16 cellular contexts compared by ENCODE assay signal in the genomic region with DNA sequence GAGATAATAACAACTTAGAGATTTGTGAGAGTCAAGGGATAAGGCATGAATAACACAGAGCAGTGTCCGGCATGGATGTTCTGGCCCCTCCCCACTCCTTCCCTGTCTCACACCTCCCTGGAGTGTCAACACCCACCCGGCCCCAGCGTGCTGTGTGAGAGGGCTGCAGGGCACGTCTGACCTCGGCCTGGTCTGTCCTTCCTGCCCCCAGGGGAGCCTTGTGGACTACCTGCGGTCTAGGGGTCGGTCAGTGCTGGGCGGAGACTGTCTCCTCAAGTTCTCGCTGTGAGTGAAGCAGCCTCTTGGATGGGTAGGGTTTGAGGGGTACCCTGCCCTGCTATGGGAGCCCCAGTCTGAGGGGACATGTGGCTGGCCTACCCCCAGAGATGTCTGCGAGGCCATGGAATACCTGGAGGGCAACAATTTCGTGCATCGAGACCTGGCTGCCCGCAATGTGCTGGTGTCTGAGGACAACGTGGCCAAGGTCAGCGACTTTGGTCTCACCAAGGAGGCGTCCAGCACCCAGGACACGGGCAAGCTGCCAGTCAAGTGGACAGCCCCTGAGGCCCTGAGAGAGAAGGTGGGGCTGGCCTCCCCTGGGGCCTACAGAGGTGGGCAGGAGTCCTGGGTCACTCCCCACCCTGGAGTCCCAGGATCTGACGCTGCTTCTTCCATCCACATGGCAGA. TPM values are rescaled to one million over a fixed set of nuclear protein-coding genes. Genes with fewer than 3 reads are reported as not detected.
DNase-seq lines count a peak whose midpoint lies in the region; ATAC-seq and TF ChIP-seq lines count a peak whose summit lies in the region.
"Had no signal": no experiment of that assay in that cellular context is flagged by ENCODE, and none has a peak within 500 bp of the region (broad histone marks: within the 10 kb centered on the region; RNA-seq: fewer than 3 reads in every experiment).

No MANE protein-coding gene starts in this region.

- H3K27ac Mint-ChIP-seq in stimulated activated naive CD8-positive, alpha-beta T cell treated with anti-CD3 and anti-CD28 coated beads, Interleukin-15, Interleukin-2, amounts not matched to agents 100 ng/mL and 50 ng/mL, for 24 hours = peak overlapping the region; percentile 36
- peak overlapping the region in 1 of 2 donors; percentile 78 for H3K27ac Mint-ChIP-seq in stimulated activated naive CD8-positive, alpha-beta T cell treated with anti-CD3 and anti-CD28 coated beads, Interleukin-15, amount 100 ng/mL, for 72 hours
- H3K27ac Mint-ChIP-seq in IgD-negative memory B cell = peak overlapping the region in 2 of 3 donors; percentile 5 to 96

- no peak overlapping the region for H3K4me3 Mint-ChIP-seq in stimulated activated naive CD8-positive, alpha-beta T cell treated with anti-CD3 and anti-CD28 coated beads, Interleukin-15, Interleukin-2, amounts not matched to agents 100 ng/mL and 50 ng/mL, for 24 hours
- H3K4me3 Mint-ChIP-seq in stimulated activated naive CD8-positive, alpha-beta T cell treated with anti-CD3 and anti-CD28 coated beads, Interleukin-15, amount 100 ng/mL, for 72 hours = no peak overlapping the region
- H3K4me3 Mint-ChIP-seq in IgD-negative memory B cell = peak overlapping the region in 2 of 4 donors; percentile 51 to 83

- no peaks in the 10 kb centered on the region for H3K9me3 Mint-ChIP-seq in stimulated activated naive CD8-positive, alpha-beta T cell treated with anti-CD3 and anti-CD28 coated beads, Interleukin-15, Interleukin-2, amounts not matched to agents 100 ng/mL and 50 ng/mL, for 24 hours
- no peaks in the 10 kb centered on the region for H3K9me3 Mint-ChIP-seq in stimulated activated naive CD8-positive, alpha-beta T cell treated with anti-CD3 and anti-CD28 coated beads, Interleukin-15, amount 100 ng/mL, for 72 hours
- no peaks in the 10 kb centered on the region for H3K9me3 Mint-ChIP-seq in IgD-negative memory B cell

- H3K27me3 Mint-ChIP-seq in stimulated activated naive CD8-positive, alpha-beta T cell treated with anti-CD3 and anti-CD28 coated beads, Interleukin-15, Interleukin-2, amounts not matched to agents 100 ng/mL and 50 ng/mL, for 24 hours = no peaks in the 10 kb centered on the region
- H3K27me3 Mint-ChIP-seq in stimulated activated naive CD8-positive, alpha-beta T cell treated with anti-CD3 and anti-CD28 coated beads, Interleukin-15, amount 100 ng/mL, for 72 hours = no peaks in the 10 kb centered on the region
- H3K27me3 Mint-ChIP-seq in IgD-negative memory B cell = no peaks in the 10 kb centered on the region

- ATAC-seq in stimulated activated naive CD8-positive, alpha-beta T cell treated with anti-CD3 and anti-CD28 coated beads, Interleukin-15, amount 100 ng/mL, for 72 hours = no peak
- ATAC-seq in omental fat pad (ENCODE audit: low FRiP score) = no peak
- ATAC-seq: K562, PC-3 had no signal

- peaks cover 36% of the 10 kb centered on the region for H3K4me1 ChIP-seq in effector memory CD4-positive, alpha-beta T cell (ENCODE audit: control insufficient read depth, insufficient read depth, low read length, poor library complexity, severe bottlenecking)

- no peaks in the 10 kb centered on the region for H3K9me3 ChIP-seq in effector memory CD4-positive, alpha-beta T cell (ENCODE audit: control insufficient read depth, low read length)

- DNase-seq in stimulated activated naive CD8-positive, alpha-beta T cell treated with anti-CD3 and anti-CD28 coated beads, Interleukin-15, amount 100 ng/mL, for 72 hours = no peak
- no peak for DNase-seq in effector memory CD4-positive, alpha-beta T cell
- DNase-seq in NCI-H1930 (lab: John Stamatoyannopoulos, UW) = no peak
- no peak for DNase-seq in omental fat pad (ENCODE audit: low spot score)
- no peak for DNase-seq in NCI-H526 treated with DMSO at 0.1 percent for 48 hours (lab: John Stamatoyannopoulos, UW)
- DNase-seq: DMS53, HCEC 1CT, NCI-H1048, NCI-H146, NCI-H345, NCI-H69, PC-3 had no signal

- peaks cover 68% of the 10 kb centered on the region for H3K36me3 ChIP-seq in effector memory CD4-positive, alpha-beta T cell (ENCODE audit: control insufficient read depth, insufficient read depth, low read length)

- peaks cover 50% of the 10 kb centered on the region for H3K36me3 Mint-ChIP-seq in stimulated activated naive CD8-positive, alpha-beta T cell treated with anti-CD3 and anti-CD28 coated beads, Interleukin-15, Interleukin-2, amounts not matched to agents 100 ng/mL and 50 ng/mL, for 24 hours (ENCODE audit: low read depth)
- no peaks in the 10 kb centered on the region for H3K36me3 Mint-ChIP-seq in IgD-negative memory B cell

- H3K4me1 Mint-ChIP-seq in stimulated activated naive CD8-positive, alpha-beta T cell treated with anti-CD3 and anti-CD28 coated beads, Interleukin-15, Interleukin-2, amounts not matched to agents 100 ng/mL and 50 ng/mL, for 24 hours (ENCODE audit: low read depth) = peaks cover 48% of the 10 kb centered on the region
- H3K4me1 Mint-ChIP-seq in stimulated activated naive CD8-positive, alpha-beta T cell treated with anti-CD3 and anti-CD28 coated beads, Interleukin-15, amount 100 ng/mL, for 72 hours = peaks cover 60% of the 10 kb centered on the region
- H3K4me1 Mint-ChIP-seq in IgD-negative memory B cell = peaks cover 28 to 35% (median 33%) of the 10 kb centered on the region in 3 donors

- no peaks in the 10 kb centered on the region for H3K27me3 ChIP-seq in effector memory CD4-positive, alpha-beta T cell (replicated peaks; ENCODE audit: control insufficient read depth, insufficient read depth, low read length, poor library complexity, severe bottlenecking)

- TF ChIP-seq CTCF in omental fat pad (IDR thresholded peaks at IDR 0.05) = no peak

- no peak overlapping the region for H3K4me3 ChIP-seq in effector memory CD4-positive, alpha-beta T cell (ENCODE audit: insufficient read depth, low read depth, low read length, poor library complexity, severe bottlenecking)
- H3K4me3 ChIP-seq: K562 had no signal

- peak overlapping the region; percentile 4 for H3K27ac ChIP-seq in effector memory CD4-positive, alpha-beta T cell (ENCODE audit: insufficient read depth, low read length, poor library complexity, severe bottlenecking)

RNA-seq across cellular contexts. Expression of a gene that starts 11.2 kb away (rescaled TPM):
- polyA plus RNA-seq in IgD-negative memory B cell = not detected
- not detected for total RNA-seq in omental fat pad
- total RNA-seq: K562, PC-3, SK-MEL-5 had no signal
- polyA plus RNA-seq: K562 had no signal

RNA-seq across cellular contexts. Expression of a gene that starts 19.6 kb away (rescaled TPM):
- polyA plus RNA-seq in IgD-negative memory B cell = 214 TPM
- total RNA-seq in omental fat pad = 10 to 100 TPM; 11.6 to 43.2 (median 28.2) TPM

RNA-seq across cellular contexts. Expression of a gene that starts 25.0 kb away (rescaled TPM):
- not detected for polyA plus RNA-seq in IgD-negative memory B cell
- not detected for total RNA-seq in omental fat pad
- total RNA-seq: K562, PC-3, SK-MEL-5 had no signal
- polyA plus RNA-seq: K562 had no signal

RNA-seq across cellular contexts. Expression of a gene that starts 41.5 kb away (rescaled TPM):
- polyA plus RNA-seq in IgD-negative memory B cell = 25.2 TPM
- 10 to 100 TPM; 23.2 to 52.6 (median 41.4) TPM for total RNA-seq in omental fat pad

RNA-seq across cellular contexts. Expression of a gene that starts 52.8 kb away (rescaled TPM):
- polyA plus RNA-seq in IgD-negative memory B cell = not detected
- under 1 TPM in 1 of 4 donors, not detected in 3; 0.37 TPM for total RNA-seq in omental fat pad
- total RNA-seq: K562, PC-3, SK-MEL-5 had no signal
- polyA plus RNA-seq: K562 had no signal
